ENCODE assay signal across 15 cellular contexts in genomic region chr20:39799366-39799965, GRCh38.
A peak's percentile ranks its signal among the peaks of the same experiment; 100 is the strongest.
DNase-seq lines count a peak whose midpoint lies in the region; ATAC-seq and TF ChIP-seq lines count a peak whose summit lies in the region.
"Had no signal": no experiment of that assay in that cellular context is flagged by ENCODE, and none has a peak within 500 bp of the region (broad histone marks: within the 10 kb centered on the region; RNA-seq: fewer than 3 reads in every experiment).

No MANE protein-coding gene starts in this region.

- CTCF ChIA-PET in Calu3 (lab: Charles Lee), result no interaction called here

- no peak for TF ChIP-seq CTCF in Calu3 (IDR thresholded peaks at IDR 0.05; ENCODE audit: unreplicated experiment)

- peaks cover 10% of the 10 kb centered on the region for H3K9me3 Mint-ChIP-seq in Calu3 (ENCODE audit: low read depth, unreplicated experiment)

- no peak overlapping the region for H3K4me3 Mint-ChIP-seq in Calu3 (ENCODE audit: low read depth, unreplicated experiment)
- H3K4me3 Mint-ChIP-seq: CD8-positive, alpha-beta T cell had no signal

- no TSS peak for BruUV-seq in Calu3 (replicated peaks; lab: Mats Ljungman, UMichigan)

- no peak overlapping the region for H3K27ac Mint-ChIP-seq in Calu3 (ENCODE audit: unreplicated experiment)
- H3K27ac Mint-ChIP-seq: CD8-positive, alpha-beta T cell had no signal

- no peaks in the 10 kb centered on the region for H3K27me3 Mint-ChIP-seq in Calu3 (ENCODE audit: unreplicated experiment)

- DNase-seq in RPMI7951 (ENCODE audit: low read depth), result peak; percentile 81
- DNase-seq in fibroblast of peridontal ligament (ENCODE audit: extremely low read depth), result peak; percentile 13
- no peak for DNase-seq in Calu3
- no peak for DNase-seq in anterior cingulate cortex (lab: John Stamatoyannopoulos, UW)
- DNase-seq: CD8-positive, alpha-beta T cell; H7; Kasumi-1; NCI-H1417; NCI-H2029 treated with DMSO at 0.1 percent for 48 hours; NCI-H510A; NCI-H82; SIG-M5 had no signal

- H3K36me3 Mint-ChIP-seq in Calu3 (ENCODE audit: insufficient read depth, unreplicated experiment), result no peaks in the 10 kb centered on the region
- H3K36me3 Mint-ChIP-seq: CD8-positive, alpha-beta T cell had no signal

- H3K4me1 Mint-ChIP-seq in Calu3 (ENCODE audit: low read depth, unreplicated experiment), result no peaks in the 10 kb centered on the region

- ATAC-seq in GM21515 (IDR thresholded peaks at IDR 0.05; ENCODE audit: unreplicated experiment), result peak; percentile 23
- no peak for ATAC-seq in HG02884 (IDR thresholded peaks at IDR 0.05; ENCODE audit: unreplicated experiment)
- no peak for ATAC-seq in GM18870 (IDR thresholded peaks at IDR 0.05; ENCODE audit: unreplicated experiment)
- ATAC-seq: CD8-positive, alpha-beta T cell had no signal

- intact Hi-C loops in Calu3 (cut with micrococcal nuclease; ENCODE audit: unreplicated experiment), result no loop called here

Comparison
In these comparisons a context has a peak if more than half of its experiments do, and no peak if none do; other contexts are left out.
1. DNase-seq: peak in RPMI7951 (single experiment) and fibroblast of peridontal ligament (single experiment); none in Calu3 (single experiment) and anterior cingulate cortex (0 of 58).